In genomic region chr9:752201-752600, GRCh38 we compare ENCODE assay signal across 12 cellular contexts.
A peak's percentile ranks its signal among the peaks of the same experiment; 100 is the strongest.
DNase-seq lines count a peak whose midpoint lies in the region; ATAC-seq, FAIRE-seq and TF ChIP-seq lines count a peak whose summit lies in the region.
"Had no signal": no experiment of that assay in that cellular context is flagged by ENCODE, and none has a peak within 500 bp of the region (broad histone marks: within the 10 kb centered on the region; RNA-seq: fewer than 3 reads in every experiment).

No MANE protein-coding gene starts in this region.

- no peak for TF ChIP-seq CTCF in brain microvascular endothelial cell (IDR thresholded peaks at IDR 0.05; ENCODE audit: low read depth, low read length, missing control alignments)
- TF ChIP-seq CTCF in lung (IDR thresholded peaks at IDR 0.05; ENCODE audit: control extremely low read depth, extremely low read depth) = no peak

- H3K36me3 Mint-ChIP-seq in stimulated activated effector memory CD8-positive, alpha-beta T cell treated with anti-CD3 and anti-CD28 coated beads, Interleukin-12 subunit alpha, Interleukin-12 subunit beta, amount 100 ng/mL, for 72 hours = no peaks in the 10 kb centered on the region

- 88 to 94% methylated on average over 5 of the region's 5 CpGs for WGBS in lung, 2 donors

- H3K27me3 ChIP-seq in brain microvascular endothelial cell (replicated peaks) (no peaks in the 10 kb centered on the region), lung (ENCODE audit: control insufficient read depth, insufficient read depth) (no peaks in the 10 kb centered on the region)

- H3K4me1 ChIP-seq in lung (ENCODE audit: control insufficient read depth in 2 of 2, insufficient read depth in 2 of 2, low read length in 2 of 2) = peaks cover 8% of the 10 kb centered on the region in 2 donors

- H3K4me3 Mint-ChIP-seq in stimulated activated effector memory CD8-positive, alpha-beta T cell treated with anti-CD3 and anti-CD28 coated beads, Interleukin-12 subunit alpha, Interleukin-12 subunit beta, amount 100 ng/mL, for 72 hours = no peak overlapping the region
- H3K4me3 Mint-ChIP-seq: activated naive CD4-positive, alpha-beta T cell treated with anti-CD3 and anti-CD28 coated beads for 36 hours; T-helper 17 cell had no signal

- in situ Hi-C loops in brain microvascular endothelial cell (cut with HindIII; ENCODE audit: low pct_ligation_motif_present, low sequenced_read_pairs) = no loop called here

- peak; percentile 90 for DNase-seq in HS-5 (ENCODE audit: low read depth)
- peak; percentile 89 for DNase-seq in brain microvascular endothelial cell
- DNase-seq in lung (ENCODE audit: low spot score) = no peak
- no peak for DNase-seq in stimulated activated effector memory CD8-positive, alpha-beta T cell treated with anti-CD3 and anti-CD28 coated beads, Interleukin-12 subunit alpha, Interleukin-12 subunit beta, amount 100 ng/mL, for 72 hours (ENCODE audit: low spot score in 2 of 2)
- DNase-seq in activated CD4-positive, CD25-positive, alpha-beta regulatory T cell (lab: John Stamatoyannopoulos, UW) = no peak
- no peak for DNase-seq in T-helper 1 cell
- DNase-seq: activated naive CD4-positive, alpha-beta T cell treated with anti-CD3 and anti-CD28 coated beads for 36 hours; NCI-H1092; T-helper 17 cell had no signal

- peaks cover 32% of the 10 kb centered on the region for H3K4me1 Mint-ChIP-seq in stimulated activated effector memory CD8-positive, alpha-beta T cell treated with anti-CD3 and anti-CD28 coated beads, Interleukin-12 subunit alpha, Interleukin-12 subunit beta, amount 100 ng/mL, for 72 hours

- H3K9me3 Mint-ChIP-seq in stimulated activated effector memory CD8-positive, alpha-beta T cell treated with anti-CD3 and anti-CD28 coated beads, Interleukin-12 subunit alpha, Interleukin-12 subunit beta, amount 100 ng/mL, for 72 hours = no peaks in the 10 kb centered on the region
- H3K9me3 Mint-ChIP-seq: activated naive CD4-positive, alpha-beta T cell treated with anti-CD3 and anti-CD28 coated beads for 36 hours had no signal

- H3K36me3 ChIP-seq in brain microvascular endothelial cell (replicated peaks) (no peaks in the 10 kb centered on the region), lung (ENCODE audit: control insufficient read depth in 2 of 2, insufficient read depth in 2 of 2, low read length in 2 of 2) (peaks cover 0 to 4% of the 10 kb centered on the region in 2 donors)

- H3K27ac Mint-ChIP-seq in stimulated activated effector memory CD8-positive, alpha-beta T cell treated with anti-CD3 and anti-CD28 coated beads, Interleukin-12 subunit alpha, Interleukin-12 subunit beta, amount 100 ng/mL, for 72 hours = no peak overlapping the region
- H3K27ac Mint-ChIP-seq: activated naive CD4-positive, alpha-beta T cell treated with anti-CD3 and anti-CD28 coated beads for 36 hours; T-helper 17 cell had no signal

- peak; percentile 82 for FAIRE-seq in A204.1 (lab: Jason Lieb, UNC)
- FAIRE-seq: islet of Langerhans had no signal

- no peak overlapping the region for H3K4me3 ChIP-seq in brain microvascular endothelial cell (ENCODE audit: low read depth, low read length)
- no peak overlapping the region for H3K4me3 ChIP-seq in lung

- peak; percentile 14 for ATAC-seq in lung (ENCODE audit: insufficient read depth, low FRiP score)
- ATAC-seq in stimulated activated effector memory CD8-positive, alpha-beta T cell treated with anti-CD3 and anti-CD28 coated beads, Interleukin-12 subunit alpha, Interleukin-12 subunit beta, amount 100 ng/mL, for 72 hours = no peak
- ATAC-seq in HG02610 (IDR thresholded peaks at IDR 0.05; ENCODE audit: unreplicated experiment) = no peak
- ATAC-seq: T-helper 17 cell had no signal

- H3K27ac ChIP-seq in brain microvascular endothelial cell (peak overlapping the region; percentile 91), lung (ENCODE audit: low read depth in 1 of 2, low read length in 1 of 2) (peak overlapping the region in 1 of 2 donors; percentile 68)

- H3K9me3 ChIP-seq in lung (ENCODE audit: control insufficient read depth in 2 of 2, insufficient read depth in 1 of 2, low read length in 1 of 2) = no peaks in the 10 kb centered on the region

Comparison
In these comparisons a context has a peak if more than half of its experiments do, and no peak if none do; other contexts are left out.
1. DNase-seq: peak in HS-5 (single experiment) and brain microvascular endothelial cell (single experiment); none in lung (single experiment), stimulated activated effector memory CD8-positive, alpha-beta T cell treated with anti-CD3 and anti-CD28 coated beads, Interleukin-12 subunit alpha, Interleukin-12 subunit beta, amount 100 ng/mL, for 72 hours (0 of 2), activated CD4-positive, CD25-positive, alpha-beta regulatory T cell (0 of 4) and T-helper 1 cell (0 of 5).